8 cellular contexts compared by ENCODE assay signal in genomic region chr3:16286161-16286560, GRCh38. TPM values are rescaled to one million over a fixed set of nuclear protein-coding genes. Genes with fewer than 3 reads are reported as not detected.
DNase-seq lines count a peak whose midpoint lies in the region; ATAC-seq lines count a peak whose summit lies in the region.

No MANE protein-coding gene starts in this region.

- DNase-seq in activated naive CD4-positive, alpha-beta T cell (lab: John Stamatoyannopoulos, UW): peak in 3 of 4 experiments; percentile 7 to 38 (median 27)
- peak; percentile 51 to 76 for DNase-seq in stimulated activated CD4-positive, alpha-beta T cell treated with anti-CD3 and anti-CD28 coated beads, Interleukin-4, amount 100 ng/mL, for 4 hours
- DNase-seq in NCI-H748 (lab: John Stamatoyannopoulos, UW; ENCODE audit: unreplicated experiment): no peak
- no peak for DNase-seq in NCI-H82 treated with DMSO at 0.1 percent for 48 hours (lab: John Stamatoyannopoulos, UW; ENCODE audit: unreplicated experiment)
- no peak for DNase-seq in dermis blood vessel endothelial cell
- no peak for DNase-seq in hypothalamus (lab: John Stamatoyannopoulos, UW)

- ATAC-seq in GM19035 (IDR thresholded peaks at IDR 0.05; ENCODE audit: unreplicated experiment): peak; percentile 62
- ATAC-seq in HG03520 (IDR thresholded peaks at IDR 0.05; ENCODE audit: unreplicated experiment): peak; percentile 82

RNA-seq across cellular contexts. Expression of gene OXNAD1, which starts 21.1 kb away (rescaled TPM):
- 18.0 and 20.1 TPM in 2 replicates for total RNA-seq in dermis blood vessel endothelial cell

RNA-seq across cellular contexts. Expression of gene DPH3, which starts 21.4 kb away (rescaled TPM):
- total RNA-seq in dermis blood vessel endothelial cell: 21.3 and 26.8 TPM in 2 replicates

Comparison
In these comparisons a context has a peak if more than half of its experiments do, and no peak if none do; other contexts are left out.
1. DNase-seq: peak in activated naive CD4-positive, alpha-beta T cell (3 of 4) and stimulated activated CD4-positive, alpha-beta T cell treated with anti-CD3 and anti-CD28 coated beads, Interleukin-4, amount 100 ng/mL, for 4 hours (2 of 2); none in NCI-H748 (single experiment), NCI-H82 treated with DMSO at 0.1 percent for 48 hours (single experiment), dermis blood vessel endothelial cell (single experiment) and hypothalamus (0 of 51).